ENCODE assay signal across 1 cellular context in genomic region chrX:123961268-123962005, GRCh38.
TF ChIP-seq lines count a peak whose summit lies in the region.

Gene STAG2, plus strand, starts transcription at chrX:123961706. Its CDS starts 60,922 bp downstream, at chrX:124022628.

TF ChIP-seq in A549, 52 proteins besides CTCF, POLR2A, EP300 and RAD21 (continued from another document):
- TF ChIP-seq ZC3H11A (IDR thresholded peaks at IDR 0.05) = no peak
- TF ChIP-seq CBX8 (IDR thresholded peaks at IDR 0.05) = no peak
- no peak for TF ChIP-seq EHMT2 (IDR thresholded peaks at IDR 0.05; ENCODE audit: low read depth)
- no peak for TF ChIP-seq SREBF2 (IDR thresholded peaks at IDR 0.05)
- TF ChIP-seq HOXB13 (CRISPR knock-in tag; IDR thresholded peaks at IDR 0.05; ENCODE audit: low read depth) = no peak
- peak; percentile 83 for TF ChIP-seq MAZ (IDR thresholded peaks at IDR 0.05; ENCODE audit: borderline replicate concordance, low read depth, low read length)
- TF ChIP-seq PHF8 (IDR thresholded peaks at IDR 0.05; ENCODE audit: borderline replicate concordance, low read depth) = peak; percentile 47; the same call in 1 of the 2 replicates
- no peak for TF ChIP-seq USF2 (IDR thresholded peaks at IDR 0.05)
- no peak for TF ChIP-seq HES2 (IDR thresholded peaks at IDR 0.05)
- TF ChIP-seq HEYL (CRISPR knock-in tag; IDR thresholded peaks at IDR 0.05) = no peak
- no peak for TF ChIP-seq EHF (CRISPR knock-in tag; IDR thresholded peaks at IDR 0.05)
- TF ChIP-seq ELK1 (IDR thresholded peaks at IDR 0.05; ENCODE audit: low read depth, low read length) = no peak
- no peak for TF ChIP-seq HOXB5 (CRISPR knock-in tag; IDR thresholded peaks at IDR 0.05)
- TF ChIP-seq RFX5 (IDR thresholded peaks at IDR 0.05) = no peak
- no peak for TF ChIP-seq CEBPB (IDR thresholded peaks at IDR 0.05)
- no peak for TF ChIP-seq NR3C1 (IDR thresholded peaks at IDR 0.05)
- no peak for TF ChIP-seq SMC3 (IDR thresholded peaks at IDR 0.05)
- TF ChIP-seq HDAC2 (IDR thresholded peaks at IDR 0.05) = no peak
- TF ChIP-seq JUNB (IDR thresholded peaks at IDR 0.05) = no peak
- 0 out of 2 replicates have a peak, but pooled peaks have one; percentile 14 for TF ChIP-seq REST (IDR thresholded peaks at IDR 0.05)
